Comparison of ENCODE assay signal across 11 cellular contexts in genomic region chr1:228091084-228091483, GRCh38. TPM values are rescaled to one million over a fixed set of nuclear protein-coding genes. Genes with fewer than 3 reads are reported as not detected.
DNase-seq lines count a peak whose midpoint lies in the region; ATAC-seq, FAIRE-seq and TF ChIP-seq lines count a peak whose summit lies in the region.
"Had no signal": no experiment of that assay in that cellular context is flagged by ENCODE, and none has a peak within 500 bp of the region (broad histone marks: within the 10 kb centered on the region; RNA-seq: fewer than 3 reads in every experiment).

No MANE protein-coding gene starts in this region.

- intact Hi-C loops in endothelial cell of umbilical vein (cut with micrococcal nuclease) (no loop called here), kidney (cut with DNase I) (no loop called here)

- dilution Hi-C loops in endothelial cell of umbilical vein (cut with MboI; ENCODE audit: extremely low pct_ligation_motif_present, low sequenced_read_pairs), result no loop called here

- FAIRE-seq in endothelial cell of umbilical vein (lab: Jason Lieb, UNC) (no peak), kidney (lab: Jason Lieb, UNC) (no peak)

- peaks cover 59% of the 10 kb centered on the region for H3K4me1 ChIP-seq in endothelial cell of umbilical vein (ENCODE audit: control insufficient read depth, extremely low read depth, insufficient read depth, low read length)
- peaks cover 56% of the 10 kb centered on the region for H3K4me1 ChIP-seq in skeletal muscle satellite cell (ENCODE audit: control insufficient read depth, insufficient read depth, low read length)
- peaks cover 46 to 51% of the 10 kb centered on the region in 2 donors for H3K4me1 ChIP-seq in kidney (ENCODE audit: control insufficient read depth in 1 of 2, insufficient read depth in 1 of 2, low read depth in 1 of 2, low read length in 2 of 2)

- peak overlapping the region; percentile 1 for H3K4me2 ChIP-seq in endothelial cell of umbilical vein (ENCODE audit: insufficient read depth, low read length)
- H3K4me2 ChIP-seq in skeletal muscle satellite cell (ENCODE audit: low read length), result peak overlapping the region; percentile 34

- BruUV-seq in endothelial cell of umbilical vein (replicated peaks; lab: Mats Ljungman, UMichigan), result no TSS peak

- H3K9ac ChIP-seq in endothelial cell of umbilical vein (replicated peaks; ENCODE audit: extremely low read depth, insufficient read depth, low read length), result no peak overlapping the region
- H3K9ac ChIP-seq in skeletal muscle satellite cell (ENCODE audit: low read depth, low read length), result no peak overlapping the region
- H3K9ac ChIP-seq in kidney (ENCODE audit: low read length in 2 of 2), result no peak overlapping the region

- H3K36me3 ChIP-seq in endothelial cell of umbilical vein (ENCODE audit: control insufficient read depth in 2 of 2, extremely low read depth in 1 of 2, insufficient read depth in 2 of 2, low read length in 2 of 2), result peaks cover 0 to 13% of the 10 kb centered on the region in 2 experiments
- peaks cover 64% of the 10 kb centered on the region for H3K36me3 ChIP-seq in skeletal muscle satellite cell (ENCODE audit: insufficient read depth, low read length)
- peaks cover 4 to 8% of the 10 kb centered on the region in 2 donors for H3K36me3 ChIP-seq in kidney (ENCODE audit: control insufficient read depth in 1 of 2, insufficient read depth in 2 of 2, low read length in 2 of 2)
- H3K36me3 ChIP-seq: colonic mucosa had no signal

- peak overlapping the region in 1 of 2 donors; percentile 53 for H3K4me3 Mint-ChIP-seq in activated T-cell treated with anti-CD3 and anti-CD28 coated beads, Interleukin-2, amount 50 U/mL, for 72 hours

- TF ChIP-seq CTCF in RWPE1 (conservative IDR thresholded peaks at IDR 0.05; ENCODE audit: low read depth), result no peak
- no peak for TF ChIP-seq CTCF in endothelial cell of umbilical vein (IDR thresholded peaks at IDR 0.05; ENCODE audit: extremely low read depth in 1 of 2, insufficient read depth in 1 of 2, low read depth in 1 of 2, low read length in 2 of 2)
- no peak for TF ChIP-seq CTCF in kidney (IDR thresholded peaks at IDR 0.05; ENCODE audit: borderline replicate concordance, extremely low read depth, insufficient read depth)

- no peak overlapping the region for H3K4me3 ChIP-seq in endothelial cell of umbilical vein (replicated peaks in 1 of 3; ENCODE audit: insufficient read depth in 1 of 3, low read depth in 1 of 3, low read length in 3 of 3)
- no peak overlapping the region for H3K4me3 ChIP-seq in skeletal muscle satellite cell (ENCODE audit: low read length)
- no peak overlapping the region for H3K4me3 ChIP-seq in kidney (ENCODE audit: low read length in 2 of 2)
- H3K4me3 ChIP-seq: colonic mucosa had no signal

- peaks cover 18% of the 10 kb centered on the region for H4K20me1 ChIP-seq in endothelial cell of umbilical vein (replicated peaks; ENCODE audit: control insufficient read depth, extremely low read depth, insufficient read depth, low read length)

- no peak for TF ChIP-seq POLR2A in endothelial cell of umbilical vein (IDR thresholded peaks at IDR 0.05; ENCODE audit: low read depth, low read length)

- peaks cover 100% of the 10 kb centered on the region for H3K79me2 ChIP-seq in endothelial cell of umbilical vein (ENCODE audit: control insufficient read depth, insufficient read depth, low read length)

- H3K4me1 Mint-ChIP-seq in activated T-cell treated with anti-CD3 and anti-CD28 coated beads, Interleukin-2, amount 50 U/mL, for 72 hours (ENCODE audit: low read depth), result peaks cover 69% of the 10 kb centered on the region

- no peak for DNase-seq in activated T-cell treated with anti-CD3 and anti-CD28 coated beads, Interleukin-2, amount 50 U/mL, for 72 hours
- DNase-seq in activated T-cell treated with anti-CD3 and anti-CD28 coated beads, Interleukin-2, amount 50 U/mL, for 1 hour, result no peak
- DNase-seq in RWPE1 (ENCODE audit: low spot score) (no peak), endothelial cell of umbilical vein (ENCODE audit: low read depth, low spot score) (no peak), kidney (no peak), NOMO-1 (lab: John Stamatoyannopoulos, UW; ENCODE audit: unreplicated experiment in 2 of 2) (no peak)
- DNase-seq: ACHN, colonic mucosa, MV-4-11 had no signal

- no peak overlapping the region for H2AFZ ChIP-seq in endothelial cell of umbilical vein (ENCODE audit: low read depth, low read length)

- no peaks in the 10 kb centered on the region for H3K27me3 Mint-ChIP-seq in activated T-cell treated with anti-CD3 and anti-CD28 coated beads, Interleukin-2, amount 50 U/mL, for 72 hours (ENCODE audit: low read depth)

- ATAC-seq in activated T-cell treated with anti-CD3 and anti-CD28 coated beads, Interleukin-2, amount 50 U/mL, for 72 hours (replicated peaks in 1 of 2), result no peak
- ATAC-seq in HG03045 (IDR thresholded peaks at IDR 0.05; ENCODE audit: unreplicated experiment), result no peak

- H3K9me3 ChIP-seq in endothelial cell of umbilical vein (replicated peaks; ENCODE audit: control insufficient read depth, insufficient read depth, low read length) (peaks cover 4% of the 10 kb centered on the region), skeletal muscle satellite cell (replicated peaks; ENCODE audit: low read length) (peaks cover 9% of the 10 kb centered on the region), kidney (ENCODE audit: control insufficient read depth in 1 of 2, low read length in 2 of 2) (peaks cover 0 to 8% of the 10 kb centered on the region in 2 donors)
- H3K9me3 ChIP-seq: colonic mucosa had no signal

- peaks cover 25 to 45% of the 10 kb centered on the region in 2 donors for H3K36me3 Mint-ChIP-seq in activated T-cell treated with anti-CD3 and anti-CD28 coated beads, Interleukin-2, amount 50 U/mL, for 72 hours (ENCODE audit: insufficient read depth in 2 of 2)

- peaks cover 0 to 7% of the 10 kb centered on the region in 2 donors for H3K9me3 Mint-ChIP-seq in activated T-cell treated with anti-CD3 and anti-CD28 coated beads, Interleukin-2, amount 50 U/mL, for 72 hours

- POLR2A ChIA-PET in RWPE1 (lab: Yijun Ruan, JAX; ENCODE audit: low non-redundant PET) (no interaction called here), endothelial cell of umbilical vein (lab: Charles Lee) (no interaction called here)

- H3K9me1 ChIP-seq in endothelial cell of umbilical vein (replicated peaks; ENCODE audit: control insufficient read depth, extremely low read depth, insufficient read depth, low read length), result no peaks in the 10 kb centered on the region

- peak overlapping the region; percentile 69; the same call in 1 of the 2 replicates for H3K27ac ChIP-seq in RWPE1
- H3K27ac ChIP-seq in endothelial cell of umbilical vein (ENCODE audit: insufficient read depth, low read depth, low read length), result peak overlapping the region; percentile 7
- no peak overlapping the region for H3K27ac ChIP-seq in kidney (ENCODE audit: low read depth in 2 of 2, low read length in 2 of 2)
- H3K27ac ChIP-seq: colonic mucosa had no signal

- CTCF ChIA-PET in RWPE1 (lab: Yijun Ruan, JAX) (no interaction called here), endothelial cell of umbilical vein (lab: Charles Lee) (interaction anchor here (0.9 to 2.5 kb wide), 3 partner anchors 9 to 91 kb away, joined by 4 to 8 read pairs (median 4); no protein-coding TSS in a partner anchor)

- no peaks in the 10 kb centered on the region for H3K27me3 ChIP-seq in endothelial cell of umbilical vein (ENCODE audit: control insufficient read depth in 2 of 2, insufficient read depth in 2 of 2, low read length in 2 of 2)
- no peaks in the 10 kb centered on the region for H3K27me3 ChIP-seq in skeletal muscle satellite cell (ENCODE audit: control insufficient read depth, insufficient read depth, low read length)
- H3K27me3 ChIP-seq: colonic mucosa had no signal

- H3K27ac Mint-ChIP-seq in activated T-cell treated with anti-CD3 and anti-CD28 coated beads, Interleukin-2, amount 50 U/mL, for 72 hours, result peak overlapping the region; percentile 71

RNA-seq across cellular contexts. Expression of gene ARF1, which starts 8.6 kb away (rescaled TPM):
- 100 to 1,000 TPM; 327 to 369 TPM for total RNA-seq in activated T-cell treated with anti-CD3 and anti-CD28 coated beads, Interleukin-2, amount 50 U/mL, for 72 hours
- total RNA-seq in endothelial cell of umbilical vein, result 488 and 499 TPM in 2 replicates
- 844 and 1,054 TPM in 2 replicates for polyA plus RNA-seq in endothelial cell of umbilical vein
- 724 and 860 TPM in 2 replicates for polyA plus RNA-seq in endothelial cell of umbilical vein (2011; cell fraction: cytosol; rRNA removed)
- polyA plus RNA-seq in endothelial cell of umbilical vein (2011; cell fraction: nucleus; rRNA removed), result 433 and 446 TPM in 2 replicates
- 473 and 510 TPM in 2 replicates for polyA plus RNA-seq in endothelial cell of umbilical vein (2012)
- 691 and 797 TPM in 2 replicates for polyA minus RNA-seq in endothelial cell of umbilical vein
- 221 TPM for polyA minus RNA-seq in endothelial cell of umbilical vein (2011; cell fraction: cytosol; rRNA and poly(A)+ RNA removed)
- polyA minus RNA-seq in endothelial cell of umbilical vein (2011; cell fraction: nucleus; rRNA and poly(A)+ RNA removed), result 130 and 181 TPM in 2 replicates
- 287 and 370 TPM in 2 replicates for total RNA-seq in skeletal muscle satellite cell (2012; rRNA removed)
- 383 TPM for total RNA-seq in kidney
- polyA plus RNA-seq in kidney (ENCODE audit: insufficient read depth, low read depth, low replicate concordance), result 398 TPM

RNA-seq across cellular contexts. Expression of gene C1orf35, which starts 12.0 kb away (rescaled TPM):
- 10 to 100 TPM; 18.2 to 27.3 TPM for total RNA-seq in activated T-cell treated with anti-CD3 and anti-CD28 coated beads, Interleukin-2, amount 50 U/mL, for 72 hours
- total RNA-seq in endothelial cell of umbilical vein, result 21.7 and 23.9 TPM in 2 replicates
- 19.9 and 21.1 TPM in 2 replicates for polyA plus RNA-seq in endothelial cell of umbilical vein
- polyA plus RNA-seq in endothelial cell of umbilical vein (2011; cell fraction: cytosol; rRNA removed), result 14.6 and 17.1 TPM in 2 replicates
- 22.9 and 27.5 TPM in 2 replicates for polyA plus RNA-seq in endothelial cell of umbilical vein (2011; cell fraction: nucleus; rRNA removed)
- 12.8 and 15.1 TPM in 2 replicates for polyA plus RNA-seq in endothelial cell of umbilical vein (2012)
- 2.4 and 2.6 TPM in 2 replicates for polyA minus RNA-seq in endothelial cell of umbilical vein
- 4.3 TPM for polyA minus RNA-seq in endothelial cell of umbilical vein (2011; cell fraction: cytosol; rRNA and poly(A)+ RNA removed)
- 1.6 and 2.8 TPM in 2 replicates for polyA minus RNA-seq in endothelial cell of umbilical vein (2011; cell fraction: nucleus; rRNA and poly(A)+ RNA removed)
- 7.0 and 7.9 TPM in 2 replicates for total RNA-seq in skeletal muscle satellite cell (2012; rRNA removed)
- total RNA-seq in kidney, result 17.4 TPM
- polyA plus RNA-seq in kidney (ENCODE audit: insufficient read depth, low read depth, low replicate concordance), result 17.6 TPM

RNA-seq across cellular contexts. Expression of gene MRPL55, which starts 18.0 kb away (rescaled TPM):
- 10 to 100 TPM; 36.1 to 36.7 TPM for total RNA-seq in activated T-cell treated with anti-CD3 and anti-CD28 coated beads, Interleukin-2, amount 50 U/mL, for 72 hours
- total RNA-seq in endothelial cell of umbilical vein (57.0 and 58.7 TPM in 2 replicates), kidney (37.8 TPM)
- polyA plus RNA-seq in endothelial cell of umbilical vein (155 and 287 TPM in 2 replicates), kidney (ENCODE audit: insufficient read depth, low read depth, low replicate concordance) (141 TPM)
- polyA plus RNA-seq in endothelial cell of umbilical vein (2011; cell fraction: cytosol; rRNA removed), result 84.5 and 110 TPM in 2 replicates
- polyA plus RNA-seq in endothelial cell of umbilical vein (2011; cell fraction: nucleus; rRNA removed), result 103 and 115 TPM in 2 replicates
- polyA plus RNA-seq in endothelial cell of umbilical vein (2012), result 43.4 and 51.1 TPM in 2 replicates
- polyA minus RNA-seq in endothelial cell of umbilical vein, result 35.6 and 46.6 TPM in 2 replicates
- 56.2 TPM for polyA minus RNA-seq in endothelial cell of umbilical vein (2011; cell fraction: cytosol; rRNA and poly(A)+ RNA removed)
- 13.6 and 18.8 TPM in 2 replicates for polyA minus RNA-seq in endothelial cell of umbilical vein (2011; cell fraction: nucleus; rRNA and poly(A)+ RNA removed)
- 79.1 and 85.8 TPM in 2 replicates for total RNA-seq in skeletal muscle satellite cell (2012; rRNA removed)

RNA-seq across cellular contexts. Expression of gene GUK1, which starts 49.0 kb away (rescaled TPM):
- total RNA-seq in activated T-cell treated with anti-CD3 and anti-CD28 coated beads, Interleukin-2, amount 50 U/mL, for 72 hours, result 100 to 1,000 TPM; 130 to 148 TPM
- total RNA-seq in endothelial cell of umbilical vein, result 237 and 239 TPM in 2 replicates
- polyA plus RNA-seq in endothelial cell of umbilical vein, result 742 and 822 TPM in 2 replicates
- polyA plus RNA-seq in endothelial cell of umbilical vein (2011; cell fraction: cytosol; rRNA removed), result 294 and 443 TPM in 2 replicates
- polyA plus RNA-seq in endothelial cell of umbilical vein (2011; cell fraction: nucleus; rRNA removed), result 325 and 344 TPM in 2 replicates
- 161 and 241 TPM in 2 replicates for polyA plus RNA-seq in endothelial cell of umbilical vein (2012)
- 140 and 214 TPM in 2 replicates for polyA minus RNA-seq in endothelial cell of umbilical vein
- polyA minus RNA-seq in endothelial cell of umbilical vein (2011; cell fraction: cytosol; rRNA and poly(A)+ RNA removed), result 74.7 TPM
- polyA minus RNA-seq in endothelial cell of umbilical vein (2011; cell fraction: nucleus; rRNA and poly(A)+ RNA removed), result 61.4 and 97.7 TPM in 2 replicates
- total RNA-seq in skeletal muscle satellite cell (2012; rRNA removed), result 470 and 540 TPM in 2 replicates
- total RNA-seq in kidney, result 221 TPM
- polyA plus RNA-seq in kidney (ENCODE audit: insufficient read depth, low read depth, low replicate concordance), result 410 TPM

RNA-seq across cellular contexts. Expression of gene GJC2, which starts 58.6 kb away (rescaled TPM):
- under 1 TPM; 0.77 to 0.93 TPM for total RNA-seq in activated T-cell treated with anti-CD3 and anti-CD28 coated beads, Interleukin-2, amount 50 U/mL, for 72 hours
- total RNA-seq in endothelial cell of umbilical vein (0.90 and 1.2 TPM in 2 replicates), kidney (6.0 TPM)
- polyA plus RNA-seq in endothelial cell of umbilical vein (0.58 and 0.75 TPM in 2 replicates), kidney (ENCODE audit: insufficient read depth, low read depth, low replicate concordance) (0.73 TPM)
- 0.30 and 0.47 TPM in 2 replicates for polyA plus RNA-seq in endothelial cell of umbilical vein (2011; cell fraction: cytosol; rRNA removed)
- 0.66 and 0.72 TPM in 2 replicates for polyA plus RNA-seq in endothelial cell of umbilical vein (2011; cell fraction: nucleus; rRNA removed)
- 0.57 and 0.59 TPM in 2 replicates for polyA plus RNA-seq in endothelial cell of umbilical vein (2012)
- polyA minus RNA-seq in endothelial cell of umbilical vein, result 0.56 and 1.00 TPM in 2 replicates
- polyA minus RNA-seq in endothelial cell of umbilical vein (2011; cell fraction: cytosol; rRNA and poly(A)+ RNA removed), result 0.41 TPM
- 0.34 and 0.53 TPM in 2 replicates for polyA minus RNA-seq in endothelial cell of umbilical vein (2011; cell fraction: nucleus; rRNA and poly(A)+ RNA removed)
- 1.3 and 1.5 TPM in 2 replicates for total RNA-seq in skeletal muscle satellite cell (2012; rRNA removed)

Comparison
In these comparisons a context has a peak if more than half of its experiments do, and no peak if none do; other contexts are left out.
1. H3K27ac ChIP-seq: peak in RWPE1 (single experiment) and endothelial cell of umbilical vein (single experiment); none in kidney (0 of 2).